22 cellular contexts compared by ENCODE assay signal in the genomic region with DNA sequence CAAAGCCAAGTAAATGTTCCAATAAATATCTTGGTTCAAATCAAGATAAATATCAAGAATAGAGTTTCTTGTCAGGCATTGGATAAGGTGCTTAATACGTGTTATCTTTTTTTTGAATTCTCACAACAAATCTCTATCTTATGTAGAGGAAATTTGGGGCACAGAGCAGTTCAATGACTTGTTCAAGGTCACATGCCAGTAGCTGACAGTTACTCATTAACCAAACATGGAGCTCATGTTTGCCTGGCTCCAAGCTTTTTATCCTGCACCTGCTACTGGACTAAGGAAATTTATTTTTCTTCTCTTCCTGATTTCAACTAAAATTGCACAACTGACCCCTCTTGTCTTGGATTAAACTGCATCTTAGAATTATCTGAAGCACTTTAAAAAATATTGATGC.
"Had no signal": no experiment of that assay in that cellular context is flagged by ENCODE, and none has a peak within 500 bp of the region (broad histone marks: within the 10 kb centered on the region; RNA-seq: fewer than 3 reads in every experiment).

No MANE protein-coding gene starts in this region.

- H3K27me3 Mint-ChIP-seq: activated naive CD8-positive, alpha-beta T cell; activated T-cell treated with anti-CD3 and anti-CD28 coated beads, Interleukin-2, amount 50 U/mL, for 24 hours; effector memory CD8-positive, alpha-beta T cell; T-cell; type B pancreatic cell had no signal

- H3K4me3 Mint-ChIP-seq: activated naive CD8-positive, alpha-beta T cell; activated T-cell treated with anti-CD3 and anti-CD28 coated beads, Interleukin-2, amount 50 U/mL, for 24 hours; effector memory CD8-positive, alpha-beta T cell; nephron; T-cell; T-helper 2 cell treated with Interferon-gamma antibody and Interleukin-4, amounts not matched to agents 5 μg/mL and 100 μg/mL, for 36 hours; type B pancreatic cell had no signal

- DNase-seq: activated CD4-positive, alpha-beta T cell treated with anti-CD3 and anti-CD28 coated beads for 1 hour; activated naive CD4-positive, alpha-beta T cell; activated T-cell treated with anti-CD3 and anti-CD28 coated beads, Interleukin-2, amount 50 U/mL, for 24 hours; central memory CD4-positive, alpha-beta T cell; effector memory CD8-positive, alpha-beta T cell; gastrocnemius medialis; islet precursor cell; left ventricle myocardium inferior; ovary; psoas muscle; right cardiac atrium; stimulated activated CD4-positive, alpha-beta T cell treated with anti-CD3 and anti-CD28 coated beads, Interleukin-2, amount 100 ng/mL, for 48 hours; stimulated activated CD8-positive, alpha-beta memory T cell treated with anti-CD3 and anti-CD28 coated beads, Interleukin-4, amount 100 ng/mL, for 48 hours; stimulated activated naive CD4-positive, alpha-beta T cell; T-cell; testis had no signal

- ATAC-seq: effector memory CD8-positive, alpha-beta T cell; esophagus mucosa; gastrocnemius medialis; psoas muscle; right cardiac atrium; T-cell had no signal

- H3K27ac Mint-ChIP-seq: activated naive CD8-positive, alpha-beta T cell; activated T-cell treated with anti-CD3 and anti-CD28 coated beads, Interleukin-2, amount 50 U/mL, for 24 hours; activated T-helper 2 cell treated with anti-CD3 and anti-CD28 coated beads, Interferon-gamma antibody, Interleukin-2, Interleukin-4, amounts not matched to agents 10 μg/mL and 5 μg/mL and 100 μg/mL, durations not matched to agents 14 hours and 24 hours and 36 hours; effector memory CD8-positive, alpha-beta T cell; nephron; T-cell; T-helper 2 cell treated with Interferon-gamma antibody and Interleukin-4, amounts not matched to agents 5 μg/mL and 100 μg/mL, for 36 hours; type B pancreatic cell had no signal

- H3K9me3 Mint-ChIP-seq: activated T-cell treated with anti-CD3 and anti-CD28 coated beads, Interleukin-2, amount 50 U/mL, for 24 hours; activated T-helper 2 cell treated with anti-CD3 and anti-CD28 coated beads, Interferon-gamma antibody, Interleukin-2, Interleukin-4, amounts not matched to agents 10 μg/mL and 5 μg/mL and 100 μg/mL, durations not matched to agents 14 hours and 24 hours and 36 hours; effector memory CD8-positive, alpha-beta T cell; nephron; T-cell; T-helper 2 cell treated with Interferon-gamma antibody and Interleukin-4, amounts not matched to agents 5 μg/mL and 100 μg/mL, for 36 hours; type B pancreatic cell had no signal

- H3K4me1 Mint-ChIP-seq: nephron had no signal

- H3K36me3 Mint-ChIP-seq: T-cell had no signal
